In the genomic region with DNA sequence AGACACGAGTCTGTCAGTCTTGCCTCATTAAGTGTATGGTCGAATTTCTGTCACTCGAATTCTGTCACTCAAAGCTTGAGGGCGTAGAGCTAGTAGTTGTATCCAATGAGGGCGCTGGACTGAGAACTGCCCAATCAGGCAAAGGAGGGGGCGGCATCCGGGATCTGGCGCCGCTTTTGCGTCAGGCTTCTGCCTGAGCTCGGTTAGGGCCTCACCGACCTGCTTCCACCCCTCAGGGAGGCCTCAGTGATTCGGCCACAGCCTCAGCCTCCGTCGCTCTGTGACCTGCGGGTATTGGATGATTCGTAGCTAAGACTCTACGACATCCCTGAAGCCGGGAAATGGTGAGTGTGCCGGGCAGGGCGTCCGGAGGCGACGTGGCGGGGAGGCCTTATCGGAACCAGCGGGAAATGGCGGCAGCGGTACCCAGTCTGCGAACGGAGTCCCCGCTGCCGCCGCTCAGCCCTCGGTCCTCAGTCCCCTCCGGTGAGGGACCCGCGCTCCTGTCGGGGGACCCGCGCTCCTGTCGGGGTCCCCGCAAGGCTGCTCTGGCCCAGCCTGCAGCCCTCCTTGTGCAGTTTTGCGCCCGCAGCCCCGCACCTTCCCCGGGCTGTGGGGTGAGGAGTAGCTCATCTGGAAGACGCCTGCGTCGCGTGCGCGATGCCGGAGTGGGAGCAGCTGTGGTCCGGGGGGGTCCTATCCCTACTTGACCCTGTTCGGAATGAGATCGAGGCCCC, we compare ENCODE assay signal across 8 cellular contexts.
A peak's percentile ranks its signal among the peaks of the same experiment; 100 is the strongest.
DNase-seq lines count a peak whose midpoint lies in the region; ATAC-seq and TF ChIP-seq lines count a peak whose summit lies in the region.

No MANE protein-coding gene starts in this region.

- intact Hi-C loops in activated B cell treated with CpG ODN at 0.5 μM for 24 hours (cut with micrococcal nuclease), result no loop called here

- no peak for TF ChIP-seq RAD21 in neural cell (conservative IDR thresholded peaks at IDR 0.05)

- DNase-seq in CD1c-positive myeloid dendritic cell (ENCODE audit: extremely low spot score) (peak; percentile 1), activated B cell treated with CpG ODN at 0.5 μM for 24 hours (no peak), glomerular visceral epithelial cell (ENCODE audit: extremely low spot score) (peak; percentile 30), OCI-M2 (lab: John Stamatoyannopoulos, UW; ENCODE audit: unreplicated experiment) (no peak)
- no peak for DNase-seq in activated T-cell treated with anti-CD3 and anti-CD28 coated beads, Interleukin-2, amount 50 U/mL, for 72 hours

- peaks cover 1% of the 10 kb centered on the region for H3K27me3 Mint-ChIP-seq in activated B cell treated with CpG ODN at 0.5 μM for 24 hours
- H3K27me3 Mint-ChIP-seq in activated T-cell treated with anti-CD3 and anti-CD28 coated beads, Interleukin-2, amount 50 U/mL, for 72 hours (ENCODE audit: low read depth), result no peaks in the 10 kb centered on the region

- TF ChIP-seq EP300 in neural cell (conservative IDR thresholded peaks at IDR 0.05; ENCODE audit: poor library complexity, severe bottlenecking), result peak; percentile 29

- H3K36me3 ChIP-seq in neural cell (ENCODE audit: insufficient read depth, low read length), result no peaks in the 10 kb centered on the region

- no peak for TF ChIP-seq CTCF in activated B cell treated with CpG ODN at 0.5 μM for 24 hours (IDR thresholded peaks at IDR 0.05)
- TF ChIP-seq CTCF in neural cell (IDR thresholded peaks at IDR 0.05; ENCODE audit: poor library complexity, severe bottlenecking), result no peak

- H3K27ac ChIP-seq in neural cell (ENCODE audit: low read length), result peak overlapping the region; percentile 67

- no peaks in the 10 kb centered on the region for H3F3A ChIP-seq in neural cell (ENCODE audit: insufficient read depth, low read length, poor library complexity, severe bottlenecking)

- peak overlapping the region; percentile 77 for H3K4me3 ChIP-seq in neural cell (ENCODE audit: low read length)

- peaks cover 25% of the 10 kb centered on the region for H3K36me3 Mint-ChIP-seq in activated B cell treated with CpG ODN at 0.5 μM for 24 hours (ENCODE audit: low read depth)
- H3K36me3 Mint-ChIP-seq in activated T-cell treated with anti-CD3 and anti-CD28 coated beads, Interleukin-2, amount 50 U/mL, for 72 hours (ENCODE audit: insufficient read depth in 2 of 2), result peaks cover 21 to 28% of the 10 kb centered on the region in 2 donors

- no peaks in the 10 kb centered on the region for H3K79me2 ChIP-seq in neural cell (replicated peaks; ENCODE audit: insufficient read depth, low read length)

- peak overlapping the region; percentile 64 for H3K4me3 Mint-ChIP-seq in activated B cell treated with CpG ODN at 0.5 μM for 24 hours
- no peak overlapping the region for H3K4me3 Mint-ChIP-seq in activated T-cell treated with anti-CD3 and anti-CD28 coated beads, Interleukin-2, amount 50 U/mL, for 72 hours

- H3K9ac ChIP-seq in neural cell (ENCODE audit: low read length), result peak overlapping the region; percentile 73

- no peaks in the 10 kb centered on the region for H3K9me2 ChIP-seq in neural cell (ENCODE audit: insufficient read depth, low read length)

- no peaks in the 10 kb centered on the region for H3K27me3 ChIP-seq in neural cell (ENCODE audit: insufficient read depth, low read depth, low read length)

- H3K9me3 ChIP-seq in neural cell (ENCODE audit: low read length), result peaks cover 5% of the 10 kb centered on the region

- H4K20me1 ChIP-seq in neural cell (ENCODE audit: insufficient read depth), result no peaks in the 10 kb centered on the region

- peak overlapping the region; percentile 56 for H2AFZ ChIP-seq in neural cell (ENCODE audit: low read depth, low read length)

- CTCF ChIA-PET in activated B cell treated with CpG ODN at 0.5 μM for 24 hours (lab: Charles Lee), result no interaction called here

- peaks cover 30% of the 10 kb centered on the region for H3K4me1 Mint-ChIP-seq in activated B cell treated with CpG ODN at 0.5 μM for 24 hours
- peaks cover 11% of the 10 kb centered on the region for H3K4me1 Mint-ChIP-seq in activated T-cell treated with anti-CD3 and anti-CD28 coated beads, Interleukin-2, amount 50 U/mL, for 72 hours (ENCODE audit: low read depth)

- H3K27ac Mint-ChIP-seq in activated B cell treated with CpG ODN at 0.5 μM for 24 hours, result no peak overlapping the region
- no peak overlapping the region for H3K27ac Mint-ChIP-seq in activated T-cell treated with anti-CD3 and anti-CD28 coated beads, Interleukin-2, amount 50 U/mL, for 72 hours

- POLR2A ChIA-PET in activated B cell treated with CpG ODN at 0.5 μM for 24 hours (lab: Charles Lee), result no interaction called here

- H3K9me3 Mint-ChIP-seq in activated B cell treated with CpG ODN at 0.5 μM for 24 hours, result peaks cover 31% of the 10 kb centered on the region
- H3K9me3 Mint-ChIP-seq in activated T-cell treated with anti-CD3 and anti-CD28 coated beads, Interleukin-2, amount 50 U/mL, for 72 hours, result peaks cover 7 to 21% of the 10 kb centered on the region in 2 donors

- H3K4me2 ChIP-seq in neural cell (ENCODE audit: low read length), result no peak overlapping the region

- peak; percentile 57 for ATAC-seq in activated B cell treated with CpG ODN at 0.5 μM for 24 hours (ENCODE audit: low read depth)
- ATAC-seq in GM21825 (IDR thresholded peaks at IDR 0.05; ENCODE audit: unreplicated experiment), result no peak
- ATAC-seq in HG03108 (IDR thresholded peaks at IDR 0.05; ENCODE audit: unreplicated experiment), result no peak
- no peak for ATAC-seq in activated T-cell treated with anti-CD3 and anti-CD28 coated beads, Interleukin-2, amount 50 U/mL, for 72 hours (replicated peaks in 1 of 2)

TF ChIP-seq in neural cell, 6 proteins besides CTCF, POLR2A, EP300 and RAD21:
- TF ChIP-seq POLR2AphosphoS5 (IDR thresholded peaks at IDR 0.05) (peak; percentile 80), EZH2 (IDR thresholded peaks at IDR 0.05; ENCODE audit: borderline replicate concordance, insufficient read depth, low read length, poor library complexity, severe bottlenecking) (no peak), SMC3 (conservative IDR thresholded peaks at IDR 0.05; ENCODE audit: poor library complexity) (peak; percentile 8), MXI1 (conservative IDR thresholded peaks at IDR 0.05; ENCODE audit: poor library complexity, severe bottlenecking) (peak; percentile 46)
- TF ChIP-seq, protein P1, sequence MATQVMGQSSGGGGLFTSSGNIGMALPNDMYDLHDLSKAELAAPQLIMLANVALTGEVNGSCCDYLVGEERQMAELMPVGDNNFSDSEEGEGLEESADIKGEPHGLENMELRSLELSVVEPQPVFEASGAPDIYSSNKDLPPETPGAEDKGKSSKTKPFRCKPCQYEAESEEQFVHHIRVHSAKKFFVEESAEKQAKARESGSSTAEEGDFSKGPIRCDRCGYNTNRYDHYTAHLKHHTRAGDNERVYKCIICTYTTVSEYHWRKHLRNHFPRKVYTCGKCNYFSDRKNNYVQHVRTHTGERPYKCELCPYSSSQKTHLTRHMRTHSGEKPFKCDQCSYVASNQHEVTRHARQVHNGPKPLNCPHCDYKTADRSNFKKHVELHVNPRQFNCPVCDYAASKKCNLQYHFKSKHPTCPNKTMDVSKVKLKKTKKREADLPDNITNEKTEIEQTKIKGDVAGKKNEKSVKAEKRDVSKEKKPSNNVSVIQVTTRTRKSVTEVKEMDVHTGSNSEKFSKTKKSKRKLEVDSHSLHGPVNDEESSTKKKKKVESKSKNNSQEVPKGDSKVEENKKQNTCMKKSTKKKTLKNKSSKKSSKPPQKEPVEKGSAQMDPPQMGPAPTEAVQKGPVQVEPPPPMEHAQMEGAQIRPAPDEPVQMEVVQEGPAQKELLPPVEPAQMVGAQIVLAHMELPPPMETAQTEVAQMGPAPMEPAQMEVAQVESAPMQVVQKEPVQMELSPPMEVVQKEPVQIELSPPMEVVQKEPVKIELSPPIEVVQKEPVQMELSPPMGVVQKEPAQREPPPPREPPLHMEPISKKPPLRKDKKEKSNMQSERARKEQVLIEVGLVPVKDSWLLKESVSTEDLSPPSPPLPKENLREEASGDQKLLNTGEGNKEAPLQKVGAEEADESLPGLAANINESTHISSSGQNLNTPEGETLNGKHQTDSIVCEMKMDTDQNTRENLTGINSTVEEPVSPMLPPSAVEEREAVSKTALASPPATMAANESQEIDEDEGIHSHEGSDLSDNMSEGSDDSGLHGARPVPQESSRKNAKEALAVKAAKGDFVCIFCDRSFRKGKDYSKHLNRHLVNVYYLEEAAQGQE (IDR thresholded peaks at IDR 0.05; ENCODE audit: borderline replicate concordance), result peak; percentile 38

Comparison
In these comparisons a context has a peak if more than half of its experiments do, and no peak if none do; other contexts are left out.
1. DNase-seq: peak in CD1c-positive myeloid dendritic cell (single experiment) and glomerular visceral epithelial cell (single experiment); none in activated B cell treated with CpG ODN at 0.5 μM for 24 hours (single experiment), activated T-cell treated with anti-CD3 and anti-CD28 coated beads, Interleukin-2, amount 50 U/mL, for 72 hours (0 of 2) and OCI-M2 (single experiment).